ENCODE assay signal across 8 cellular contexts in genomic region chr20:35146299-35146921, GRCh38. TPM values are rescaled to one million over a fixed set of nuclear protein-coding genes. Genes with fewer than 3 reads are reported as not detected.
DNase-seq lines count a peak whose midpoint lies in the region; ATAC-seq, FAIRE-seq and TF ChIP-seq lines count a peak whose summit lies in the region.

No MANE protein-coding gene starts in this region.

- peaks cover 38% of the 10 kb centered on the region for H3K4me1 Mint-ChIP-seq in activated naive CD8-positive, alpha-beta T cell treated with anti-CD3 and anti-CD28 coated beads for 36 hours

- no peaks in the 10 kb centered on the region for H4K20me1 ChIP-seq in MM.1S (ENCODE audit: insufficient read depth, low read length)

- H3K79me2 ChIP-seq in MM.1S (ENCODE audit: low read length) = peaks cover 10% of the 10 kb centered on the region; the same call in 1 of the 2 replicates

- no peaks in the 10 kb centered on the region for H3K9me3 Mint-ChIP-seq in activated naive CD8-positive, alpha-beta T cell treated with anti-CD3 and anti-CD28 coated beads for 36 hours

- peak overlapping the region; percentile 93 for H3K4me3 ChIP-seq in MM.1S (ENCODE audit: low read length)
- H3K4me3 ChIP-seq in skeletal muscle cell (ENCODE audit: low read depth, low read length) = peak overlapping the region; percentile 80

- ATAC-seq in GM19351 (IDR thresholded peaks at IDR 0.05; ENCODE audit: unreplicated experiment) = no peak

- no peaks in the 10 kb centered on the region for H3K9me2 ChIP-seq in MM.1S (replicated peaks; ENCODE audit: insufficient read depth, low read length)

- H3K9ac ChIP-seq in MM.1S (ENCODE audit: low read length) = peak overlapping the region; percentile 73

- H3K27ac Mint-ChIP-seq in activated naive CD8-positive, alpha-beta T cell treated with anti-CD3 and anti-CD28 coated beads for 36 hours = peak overlapping the region; percentile 91

- no peaks in the 10 kb centered on the region for H3K9me3 ChIP-seq in MM.1S (replicated peaks; ENCODE audit: insufficient read depth, low read length)

- H2AFZ ChIP-seq in MM.1S (ENCODE audit: low read length) = peak overlapping the region; percentile 91

- H3K36me3 Mint-ChIP-seq in activated naive CD8-positive, alpha-beta T cell treated with anti-CD3 and anti-CD28 coated beads for 36 hours = peaks cover 10% of the 10 kb centered on the region

- peak overlapping the region; percentile 80 for H3K4me2 ChIP-seq in MM.1S (ENCODE audit: low read depth, low read length)

- peaks cover 4% of the 10 kb centered on the region; the same call in 1 of the 2 replicates for H3F3A ChIP-seq in MM.1S (ENCODE audit: insufficient read depth, low read length)

- H3K36me3 ChIP-seq in MM.1S (replicated peaks; ENCODE audit: insufficient read depth, low read length) = no peaks in the 10 kb centered on the region

- no peaks in the 10 kb centered on the region for H3K27me3 ChIP-seq in MM.1S (replicated peaks; ENCODE audit: insufficient read depth, low read length)

- H3K27ac ChIP-seq in 22Rv1 (peak overlapping the region; percentile 96), MM.1S (ENCODE audit: low read length) (peak overlapping the region; percentile 62; the same call in 1 of the 2 replicates)

- no peak for TF ChIP-seq CTCF in 22Rv1 (IDR thresholded peaks at IDR 0.05)
- no peak; the same call in 1 of the 2 replicates for TF ChIP-seq CTCF in MM.1S (IDR thresholded peaks at IDR 0.05; ENCODE audit: low read length)

- H3K27me3 Mint-ChIP-seq in activated naive CD8-positive, alpha-beta T cell treated with anti-CD3 and anti-CD28 coated beads for 36 hours = no peaks in the 10 kb centered on the region

- peak; percentile 21 for FAIRE-seq in G401.6 (lab: Jason Lieb, UNC)

- H3K4me3 Mint-ChIP-seq in activated naive CD8-positive, alpha-beta T cell treated with anti-CD3 and anti-CD28 coated beads for 36 hours = peak overlapping the region; percentile 92

- H3K4me1 ChIP-seq in MM.1S (ENCODE audit: low read length) = 0 out of 2 replicates have a peak, but pooled peaks cover 4% of the 10 kb centered on the region

- peak; percentile 11 for DNase-seq in MM.1S
- DNase-seq in activated naive CD8-positive, alpha-beta T cell treated with anti-CD3 and anti-CD28 coated beads for 36 hours = peak; percentile 32
- DNase-seq in hepatic stellate cell (ENCODE audit: low spot score) = peak; percentile 70
- no peak for DNase-seq in skeletal muscle cell (ENCODE audit: low read depth)
- DNase-seq in pons (ENCODE audit: low spot score) = no peak

RNA-seq across cellular contexts. Expression of gene EDEM2, which starts 0.7 kb away (rescaled TPM):
- 10 to 100 TPM; 15.3 to 15.9 TPM for total RNA-seq in activated naive CD8-positive, alpha-beta T cell treated with anti-CD3 and anti-CD28 coated beads for 36 hours

RNA-seq across cellular contexts. Expression of gene PROCR, which starts 25.5 kb away (rescaled TPM):
- total RNA-seq in activated naive CD8-positive, alpha-beta T cell treated with anti-CD3 and anti-CD28 coated beads for 36 hours = 1 to 10 TPM; 4.4 to 4.5 TPM

RNA-seq across cellular contexts. Expression of gene TRPC4AP, which starts 53.8 kb away (rescaled TPM):
- total RNA-seq in activated naive CD8-positive, alpha-beta T cell treated with anti-CD3 and anti-CD28 coated beads for 36 hours = 10 to 100 TPM; 39.6 to 43.1 TPM

Comparison
In these comparisons a context has a peak if more than half of its experiments do, and no peak if none do; other contexts are left out.
1. DNase-seq: peak in MM.1S (single experiment), activated naive CD8-positive, alpha-beta T cell treated with anti-CD3 and anti-CD28 coated beads for 36 hours (single experiment) and hepatic stellate cell (single experiment); none in skeletal muscle cell (single experiment) and pons (single experiment).